30 cellular contexts compared by ENCODE assay signal in the genomic region with DNA sequence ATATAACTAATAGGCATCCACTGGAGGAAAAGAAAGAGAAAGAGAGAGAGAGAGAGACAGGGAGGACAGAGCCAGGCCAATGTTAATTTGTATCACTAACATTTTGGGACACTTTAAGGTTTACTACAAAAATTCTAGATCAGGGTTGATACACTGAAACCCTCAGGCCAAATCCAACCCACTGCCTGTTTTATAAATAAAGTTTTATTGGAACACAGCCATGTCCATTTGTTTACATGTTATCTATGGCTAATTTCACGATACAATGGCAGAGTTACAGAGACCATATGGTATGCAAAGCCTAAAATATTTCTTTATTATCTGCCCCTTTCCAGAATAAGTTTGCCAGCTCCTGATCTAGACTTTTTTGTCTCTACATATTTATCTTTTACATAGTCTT.
"Had no signal": no experiment of that assay in that cellular context is flagged by ENCODE, and none has a peak within 500 bp of the region (broad histone marks: within the 10 kb centered on the region; RNA-seq: fewer than 3 reads in every experiment).

No MANE protein-coding gene starts in this region.

- H3K36me3 Mint-ChIP-seq: activated CD8-positive, alpha-beta memory T cell treated with anti-CD3 and anti-CD28 coated beads, Interleukin-2, amount 10 ng/mL, durations not matched to agents 7 days and 5 days; activated naive CD8-positive, alpha-beta T cell treated with anti-CD3 and anti-CD28 coated beads, Interleukin-2, amount 10 ng/mL, durations not matched to agents 7 days and 5 days had no signal

- H3K9me3 ChIP-seq: ascending aorta, breast epithelium, esophagus muscularis mucosa, gastroesophageal sphincter had no signal

- H3K4me1 ChIP-seq: ascending aorta, foreskin keratinocyte had no signal

- H3K4me1 Mint-ChIP-seq: activated CD8-positive, alpha-beta memory T cell treated with anti-CD3 and anti-CD28 coated beads, Interleukin-2, amount 10 ng/mL, durations not matched to agents 7 days and 5 days; central memory CD8-positive, alpha-beta T cell had no signal

- ATAC-seq: activated CD4-positive, alpha-beta T cell treated with anti-CD3 and anti-CD28 coated beads for 36 hours; activated CD8-positive, alpha-beta memory T cell treated with anti-CD3 and anti-CD28 coated beads, Interleukin-2, amount 10 ng/mL, durations not matched to agents 7 days and 5 days; activated CD8-positive, alpha-beta T cell treated with anti-CD3 and anti-CD28 coated beads, Interleukin-2, amount 10 ng/mL, durations not matched to agents 7 days and 5 days; activated naive CD4-positive, alpha-beta T cell treated with anti-CD3 and anti-CD28 coated beads, Interleukin-2, amount 50 U/mL, for 72 hours; activated T-cell treated with anti-CD3 and anti-CD28 coated beads, Interleukin-2, amount 50 U/mL, for 72 hours; effector memory CD8-positive, alpha-beta T cell; foreskin keratinocyte; gastroesophageal sphincter had no signal

- H3K27ac ChIP-seq: ascending aorta, cardiac muscle cell, coronary artery, esophagus muscularis mucosa, foreskin keratinocyte had no signal

- H3K27me3 Mint-ChIP-seq: activated CD4-positive, alpha-beta memory T cell treated with anti-CD3 and anti-CD28 coated beads for 36 hours; activated CD4-positive, alpha-beta T cell treated with anti-CD3 and anti-CD28 coated beads for 36 hours; activated CD4-positive, alpha-beta T cell treated with anti-CD3 and anti-CD28 coated beads, Interleukin-2, amount 10 ng/mL, durations not matched to agents 24 days and 14 days; activated naive CD4-positive, alpha-beta T cell treated with anti-CD3 and anti-CD28 coated beads, Interleukin-2, amount 10 ng/mL, durations not matched to agents 7 days and 5 days; activated naive CD8-positive, alpha-beta T cell treated with anti-CD3 and anti-CD28 coated beads, Interleukin-2, amount 10 ng/mL, durations not matched to agents 7 days and 5 days; brain had no signal

- DNase-seq: activated CD4-positive, alpha-beta memory T cell treated with anti-CD3 and anti-CD28 coated beads for 36 hours; activated CD4-positive, alpha-beta T cell treated with anti-CD3 and anti-CD28 coated beads for 36 hours; activated CD4-positive, alpha-beta T cell treated with anti-CD3 and anti-CD28 coated beads, Interleukin-2, amount 10 ng/mL, durations not matched to agents 24 days and 14 days; activated CD4-positive, CD25-positive, alpha-beta regulatory T cell; activated CD4-positive, CD25-positive, alpha-beta regulatory T cell treated with anti-CD3 and anti-CD28 coated beads, Interleukin-2, amount 50 U/mL, for 72 hours; activated CD8-positive, alpha-beta memory T cell treated with anti-CD3 and anti-CD28 coated beads, Interleukin-2, amount 10 ng/mL, durations not matched to agents 7 days and 5 days; activated CD8-positive, alpha-beta memory T cell treated with anti-CD3 and anti-CD28 coated beads, Interleukin-2, amount 50 U/mL, for 4 hours; activated CD8-positive, alpha-beta T cell treated with anti-CD3 and anti-CD28 coated beads, Interleukin-2, amount 10 ng/mL, durations not matched to agents 7 days and 5 days; activated gamma-delta T cell; activated naive CD4-positive, alpha-beta T cell; activated naive CD4-positive, alpha-beta T cell treated with anti-CD3 and anti-CD28 coated beads, Interleukin-2, amount 10 ng/mL, durations not matched to agents 7 days and 5 days; activated naive CD8-positive, alpha-beta T cell treated with anti-CD3 and anti-CD28 coated beads, Interleukin-2, amount 10 ng/mL, durations not matched to agents 7 days and 5 days; activated T-cell treated with anti-CD3 and anti-CD28 coated beads, Interleukin-2, amount 50 U/mL, for 1 hour; activated T-cell treated with anti-CD3 and anti-CD28 coated beads, Interleukin-2, amount 50 U/mL, for 72 hours; dermis blood vessel endothelial cell; effector CD4-positive, alpha-beta T cell; effector memory CD8-positive, alpha-beta T cell; erythroblast; foreskin keratinocyte; head of caudate nucleus; T-helper 2 cell had no signal

- H3K4me3 Mint-ChIP-seq: activated CD4-positive, alpha-beta memory T cell treated with anti-CD3 and anti-CD28 coated beads for 36 hours; activated CD4-positive, alpha-beta T cell treated with anti-CD3 and anti-CD28 coated beads for 36 hours; activated CD4-positive, alpha-beta T cell treated with anti-CD3 and anti-CD28 coated beads, Interleukin-2, amount 10 ng/mL, durations not matched to agents 24 days and 14 days; activated CD8-positive, alpha-beta memory T cell treated with anti-CD3 and anti-CD28 coated beads, Interleukin-2, amount 10 ng/mL, durations not matched to agents 7 days and 5 days; activated CD8-positive, alpha-beta T cell treated with anti-CD3 and anti-CD28 coated beads, Interleukin-2, amount 10 ng/mL, durations not matched to agents 7 days and 5 days; activated naive CD4-positive, alpha-beta T cell treated with anti-CD3 and anti-CD28 coated beads, Interleukin-2, amount 10 ng/mL, durations not matched to agents 7 days and 5 days; activated naive CD8-positive, alpha-beta T cell treated with anti-CD3 and anti-CD28 coated beads, Interleukin-2, amount 10 ng/mL, durations not matched to agents 7 days and 5 days; activated T-cell treated with anti-CD3 and anti-CD28 coated beads, Interleukin-2, amount 50 U/mL, for 72 hours; brain; central memory CD8-positive, alpha-beta T cell; effector memory CD8-positive, alpha-beta T cell had no signal

- H3K9me3 Mint-ChIP-seq: activated CD4-positive, alpha-beta memory T cell treated with anti-CD3 and anti-CD28 coated beads for 36 hours; activated naive CD4-positive, alpha-beta T cell treated with anti-CD3 and anti-CD28 coated beads, Interleukin-2, amount 10 ng/mL, durations not matched to agents 7 days and 5 days; activated T-cell treated with anti-CD3 and anti-CD28 coated beads, Interleukin-2, amount 50 U/mL, for 72 hours; central memory CD8-positive, alpha-beta T cell; effector memory CD8-positive, alpha-beta T cell had no signal

- H3K36me3 ChIP-seq: ascending aorta, breast epithelium, cardiac muscle cell, esophagus muscularis mucosa, gastroesophageal sphincter had no signal

- H3K27me3 ChIP-seq: ascending aorta, breast epithelium, cardiac muscle cell, foreskin keratinocyte, gastroesophageal sphincter had no signal

- H3K27ac Mint-ChIP-seq: activated CD4-positive, alpha-beta memory T cell treated with anti-CD3 and anti-CD28 coated beads for 36 hours; activated CD4-positive, alpha-beta T cell treated with anti-CD3 and anti-CD28 coated beads for 36 hours; activated CD4-positive, alpha-beta T cell treated with anti-CD3 and anti-CD28 coated beads, Interleukin-2, amount 10 ng/mL, durations not matched to agents 24 days and 14 days; activated CD8-positive, alpha-beta memory T cell treated with anti-CD3 and anti-CD28 coated beads, Interleukin-2, amount 10 ng/mL, durations not matched to agents 7 days and 5 days; activated CD8-positive, alpha-beta T cell treated with anti-CD3 and anti-CD28 coated beads, Interleukin-2, amount 10 ng/mL, durations not matched to agents 7 days and 5 days; activated naive CD4-positive, alpha-beta T cell treated with anti-CD3 and anti-CD28 coated beads, Interleukin-2, amount 10 ng/mL, durations not matched to agents 7 days and 5 days; activated naive CD8-positive, alpha-beta T cell treated with anti-CD3 and anti-CD28 coated beads, Interleukin-2, amount 10 ng/mL, durations not matched to agents 7 days and 5 days; activated T-cell treated with anti-CD3 and anti-CD28 coated beads, Interleukin-2, amount 50 U/mL, for 72 hours; effector memory CD8-positive, alpha-beta T cell had no signal

- H3K4me3 ChIP-seq: ascending aorta, breast epithelium, cardiac muscle cell, coronary artery, esophagus muscularis mucosa, gastroesophageal sphincter had no signal
